ENCODE assay signal across 17 cellular contexts in genomic region chr13:95771950-95772349, GRCh38.
DNase-seq lines count a peak whose midpoint lies in the region; ATAC-seq and TF ChIP-seq lines count a peak whose summit lies in the region.
"Had no signal": no experiment of that assay in that cellular context is flagged by ENCODE, and none has a peak within 500 bp of the region (broad histone marks: within the 10 kb centered on the region; RNA-seq: fewer than 3 reads in every experiment).

No MANE protein-coding gene starts in this region.

- H3K9me3 ChIP-seq in SK-N-SH: no peaks in the 10 kb centered on the region
- H3K9me3 ChIP-seq: A549; BLaER1 treated with 17β-estradiol and CSF1 and Interleukin-3, amounts not matched to agents 10 nM and 100 nM; Caco-2 had no signal

- no peak overlapping the region for H3K4me3 Mint-ChIP-seq in natural killer cell
- no peak overlapping the region for H3K4me3 Mint-ChIP-seq in natural killer cell treated with Interleukin-12 subunit alpha and Interleukin-12 subunit beta and Interleukin-15 and Interleukin-18, amount 100 ng/mL, for 72 hours
- H3K4me3 Mint-ChIP-seq: B cell; CD4-positive, alpha-beta T cell; CD8-positive, alpha-beta T cell had no signal

- H3K4me1 ChIP-seq in SK-N-SH (ENCODE audit: control insufficient read depth in 1 of 2, insufficient read depth in 2 of 2, low read depth in 1 of 2, low read length in 1 of 2): peaks cover 0 to 6% of the 10 kb centered on the region in 2 experiments; a peak in 2 of 4 replicates
- H3K4me1 ChIP-seq: A549; BLaER1 treated with 17β-estradiol and CSF1 and Interleukin-3, amounts not matched to agents 10 nM and 100 nM had no signal

- H3K9me3 Mint-ChIP-seq in natural killer cell: no peaks in the 10 kb centered on the region
- no peaks in the 10 kb centered on the region for H3K9me3 Mint-ChIP-seq in natural killer cell treated with Interleukin-12 subunit alpha and Interleukin-12 subunit beta and Interleukin-15 and Interleukin-18, amount 100 ng/mL, for 72 hours
- H3K9me3 Mint-ChIP-seq: CD4-positive, alpha-beta T cell; CD8-positive, alpha-beta T cell had no signal

- DNase-seq in SK-N-SH (no peak), natural killer cell (no peak)
- DNase-seq in natural killer cell treated with Interleukin-12 subunit alpha and Interleukin-12 subunit beta and Interleukin-15 and Interleukin-18, amount 100 ng/mL, for 72 hours (ENCODE audit: low spot score): no peak
- DNase-seq: AML-193; Caco-2; Calu3; CD4-positive, alpha-beta T cell; CD8-positive, alpha-beta T cell; DMS79 treated with DMSO at 0.1 percent for 48 hours; GF-D8 had no signal

- H3K27me3 Mint-ChIP-seq in natural killer cell (ENCODE audit: low read depth in 2 of 2): no peaks in the 10 kb centered on the region
- H3K27me3 Mint-ChIP-seq in natural killer cell treated with Interleukin-12 subunit alpha and Interleukin-12 subunit beta and Interleukin-15 and Interleukin-18, amount 100 ng/mL, for 72 hours: no peaks in the 10 kb centered on the region
- H3K27me3 Mint-ChIP-seq: B cell; CD4-positive, alpha-beta T cell had no signal

- H3K79me2 ChIP-seq in SK-N-SH (ENCODE audit: insufficient read depth): no peaks in the 10 kb centered on the region

- H3K27ac Mint-ChIP-seq in natural killer cell: peak overlapping the region; percentile 44 to 75
- no peak overlapping the region for H3K27ac Mint-ChIP-seq in natural killer cell treated with Interleukin-12 subunit alpha and Interleukin-12 subunit beta and Interleukin-15 and Interleukin-18, amount 100 ng/mL, for 72 hours
- H3K27ac Mint-ChIP-seq: B cell; CD8-positive, alpha-beta T cell had no signal

- TF ChIP-seq CTCF in SK-N-SH (IDR thresholded peaks at IDR 0.05) (no peak), natural killer cell (IDR thresholded peaks at IDR 0.05) (no peak)

- peaks cover 3 to 11% of the 10 kb centered on the region in 2 experiments for H3K36me3 ChIP-seq in SK-N-SH (replicated peaks in 1 of 2; ENCODE audit: control insufficient read depth in 1 of 2, insufficient read depth in 2 of 2, low read length in 1 of 2)

- H3K9ac ChIP-seq in SK-N-SH: no peak overlapping the region
- H3K9ac ChIP-seq: BLaER1 treated with 17β-estradiol and CSF1 and Interleukin-3, amounts not matched to agents 10 nM and 100 nM had no signal

- H3K27ac ChIP-seq in SK-N-SH (ENCODE audit: low read depth in 2 of 2, low read length in 1 of 2): peak overlapping the region in 1 of 2 experiments; percentile 41; a peak in 1 of 4 replicates
- H3K27ac ChIP-seq: 22Rv1; A549; BLaER1 treated with 17β-estradiol and CSF1 and Interleukin-3, amounts not matched to agents 10 nM and 100 nM; C4-2B had no signal

- ATAC-seq in SK-N-SH treated with all-trans-retinoic acid at 6 μM for 48 hours (no peak), natural killer cell (no peak), GM19328 (IDR thresholded peaks at IDR 0.05; ENCODE audit: unreplicated experiment) (no peak)
- no peak for ATAC-seq in natural killer cell treated with Interleukin-12 subunit alpha and Interleukin-12 subunit beta and Interleukin-15 and Interleukin-18, amount 100 ng/mL, for 72 hours
- ATAC-seq: A549; CD8-positive, alpha-beta T cell had no signal

- CTCF ChIA-PET in SK-N-SH (lab: Yijun Ruan, JAX): interaction anchor here (0.7 to 1.0 kb wide), 2 partner anchors 62 to 68 kb away, joined by 3 read pairs; no protein-coding TSS in a partner anchor

- no peak overlapping the region for H3K4me3 ChIP-seq in SK-N-SH (ENCODE audit: low read depth in 2 of 2, low read length in 1 of 2)
- H3K4me3 ChIP-seq: A549; BLaER1 treated with 17β-estradiol and CSF1 and Interleukin-3, amounts not matched to agents 10 nM and 100 nM had no signal

- intact Hi-C loops in natural killer cell (cut with micrococcal nuclease): no loop called here

- TF ChIP-seq RAD21 in SK-N-SH (IDR thresholded peaks at IDR 0.05; ENCODE audit: low read length): no peak

- peaks cover 36 to 43% of the 10 kb centered on the region in 2 donors for H3K4me1 Mint-ChIP-seq in natural killer cell
- peaks cover 26% of the 10 kb centered on the region in 2 donors for H3K4me1 Mint-ChIP-seq in natural killer cell treated with Interleukin-12 subunit alpha and Interleukin-12 subunit beta and Interleukin-15 and Interleukin-18, amount 100 ng/mL, for 72 hours (ENCODE audit: low read depth in 2 of 2)
- H3K4me1 Mint-ChIP-seq: B cell had no signal

- no peaks in the 10 kb centered on the region for H4K20me1 ChIP-seq in SK-N-SH (ENCODE audit: insufficient read depth)

- H3K4me2 ChIP-seq in SK-N-SH: no peak overlapping the region
- H3K4me2 ChIP-seq: A549; BLaER1 treated with 17β-estradiol and CSF1 and Interleukin-3, amounts not matched to agents 10 nM and 100 nM had no signal

- peaks cover 16% of the 10 kb centered on the region for H3K36me3 Mint-ChIP-seq in natural killer cell
- peaks cover 13% of the 10 kb centered on the region for H3K36me3 Mint-ChIP-seq in natural killer cell treated with Interleukin-12 subunit alpha and Interleukin-12 subunit beta and Interleukin-15 and Interleukin-18, amount 100 ng/mL, for 72 hours

- POLR2A ChIA-PET in SK-N-SH (lab: Yijun Ruan, JAX): no interaction called here

- no peaks in the 10 kb centered on the region for H3F3A ChIP-seq in SK-N-SH (replicated peaks; ENCODE audit: insufficient read depth)

- H2AFZ ChIP-seq in SK-N-SH (ENCODE audit: low read depth): no peak overlapping the region

- TF ChIP-seq EP300 in SK-N-SH (IDR thresholded peaks at IDR 0.05; ENCODE audit: borderline replicate concordance in 1 of 2, low read depth in 1 of 2, low read length in 1 of 2): peak in 1 of 2 experiments; percentile 50; a peak in 1 of 4 replicates

- H3K9me2 ChIP-seq in SK-N-SH: no peaks in the 10 kb centered on the region

- no peaks in the 10 kb centered on the region for H3K27me3 ChIP-seq in SK-N-SH (ENCODE audit: insufficient read depth)
- H3K27me3 ChIP-seq: BLaER1 treated with 17β-estradiol and CSF1 and Interleukin-3, amounts not matched to agents 10 nM and 100 nM had no signal

- WGBS in SK-N-SH (ENCODE audit: low lambda C conversion rate): 89% methylated on average over 4 of the region's 4 CpGs

TF ChIP-seq in SK-N-SH, 30 proteins besides CTCF, POLR2A, EP300 and RAD21:
- TF ChIP-seq RCOR1 (IDR thresholded peaks at IDR 0.05; ENCODE audit: low read length) (peak; percentile 50; the same call in 1 of the 2 replicates), CHD2 (IDR thresholded peaks at IDR 0.05; ENCODE audit: low read length, partially characterized antibody) (peak; percentile 24), USF2 (IDR thresholded peaks at IDR 0.05; ENCODE audit: borderline replicate concordance, low read depth, low read length) (no peak), MXI1 (IDR thresholded peaks at IDR 0.05; ENCODE audit: low read depth, low read length) (peak; percentile 43; the same call in 1 of the 2 replicates), YY1 (IDR thresholded peaks at IDR 0.05; ENCODE audit: low read depth) (no peak)

TF ChIP-seq in SK-N-SH treated with all-trans-retinoic acid at 6 μM for 48 hours, 23 proteins besides CTCF, POLR2A, EP300 and RAD21 (continues in another document):
- TF ChIP-seq CSRNP3 (CRISPR knock-in tag; IDR thresholded peaks at IDR 0.05): no peak
- TF ChIP-seq RARB (CRISPR knock-in tag; IDR thresholded peaks at IDR 0.05): no peak
- TF ChIP-seq SNAI2 (CRISPR knock-in tag; IDR thresholded peaks at IDR 0.05): no peak
- TF ChIP-seq TOX (CRISPR knock-in tag; IDR thresholded peaks at IDR 0.05; ENCODE audit: borderline replicate concordance): no peak
- TF ChIP-seq ZNF70 (CRISPR knock-in tag; IDR thresholded peaks at IDR 0.05): no peak
- TF ChIP-seq PPARA (CRISPR knock-in tag; IDR thresholded peaks at IDR 0.05; ENCODE audit: borderline replicate concordance): no peak
- no peak for TF ChIP-seq ZNF565 (CRISPR knock-in tag; conservative IDR thresholded peaks at IDR 0.05; ENCODE audit: low read depth)
- TF ChIP-seq ZC3H10 (CRISPR knock-in tag; IDR thresholded peaks at IDR 0.05): no peak
- no peak for TF ChIP-seq ISL1 (CRISPR knock-in tag; IDR thresholded peaks at IDR 0.05)
- no peak for TF ChIP-seq ZFP3 (CRISPR knock-in tag; IDR thresholded peaks at IDR 0.05)
- TF ChIP-seq CREB5 (CRISPR knock-in tag; IDR thresholded peaks at IDR 0.05; ENCODE audit: low read depth): no peak
- no peak for TF ChIP-seq ZFP30 (CRISPR knock-in tag; IDR thresholded peaks at IDR 0.05)
- TF ChIP-seq ESRRG (CRISPR knock-in tag; IDR thresholded peaks at IDR 0.05): no peak
- TF ChIP-seq BACH2 (CRISPR knock-in tag; IDR thresholded peaks at IDR 0.05; ENCODE audit: borderline replicate concordance): no peak
- no peak for TF ChIP-seq ARNTL (CRISPR knock-in tag; IDR thresholded peaks at IDR 0.05; ENCODE audit: borderline replicate concordance, low read depth)
- TF ChIP-seq ZNF8 (CRISPR knock-in tag; IDR thresholded peaks at IDR 0.05): no peak
- no peak for TF ChIP-seq OSR1 (CRISPR knock-in tag; IDR thresholded peaks at IDR 0.05)

Comparison
In these comparisons a context has a peak if more than half of its experiments do, and no peak if none do; other contexts are left out.
1. H3K27ac Mint-ChIP-seq: peak in natural killer cell (2 of 2); none in natural killer cell treated with Interleukin-12 subunit alpha and Interleukin-12 subunit beta and Interleukin-15 and Interleukin-18, amount 100 ng/mL, for 72 hours (0 of 2).